Comparison of ENCODE assay signal across 12 cellular contexts in genomic region chr5:147690595-147690994, GRCh38.
A peak's percentile ranks its signal among the peaks of the same experiment; 100 is the strongest.
DNase-seq lines count a peak whose midpoint lies in the region; ATAC-seq and TF ChIP-seq lines count a peak whose summit lies in the region.
"Had no signal": no experiment of that assay in that cellular context is flagged by ENCODE, and none has a peak within 500 bp of the region (broad histone marks: within the 10 kb centered on the region; RNA-seq: fewer than 3 reads in every experiment).

No MANE protein-coding gene starts in this region.

- no peak for DNase-seq in left ventricle myocardium inferior
- DNase-seq in left cardiac atrium = no peak
- DNase-seq in PC-3 = peak; percentile 90
- DNase-seq in iPS DF 4.7 (ENCODE audit: extremely low read depth, low spot score) = peak; percentile 22
- no peak for DNase-seq in activated effector memory CD4-positive, alpha-beta T cell treated with anti-CD3 and anti-CD28 coated beads, Interleukin-2, amount 50 U/mL, for 16 hours
- DNase-seq in left lung = no peak
- DNase-seq in OCI-M1 (lab: John Stamatoyannopoulos, UW) = no peak
- DNase-seq: AML-193, NCI-H345, thyroid gland had no signal

- POLR2A ChIA-PET in PC-3 (lab: Charles Lee; ENCODE audit: unreplicated experiment) = no interaction called here

- H3K36me3 ChIP-seq in left ventricle myocardium inferior (no peaks in the 10 kb centered on the region), PC-3 (ENCODE audit: low read depth, low read length) (no peaks in the 10 kb centered on the region), left lung (no peaks in the 10 kb centered on the region)
- H3K36me3 ChIP-seq: thyroid gland had no signal

- intact Hi-C loops in left ventricle myocardium inferior (cut with micrococcal nuclease) (no loop called here), left cardiac atrium (cut with DNase I) (no loop called here), PC-3 (cut with micrococcal nuclease) (loop anchor here (5.0 kb wide), 1 partner anchor 63 kb away; no protein-coding TSS in a partner anchor), left lung (cut with DNase I) (no loop called here)

- H3K27me3 ChIP-seq in left ventricle myocardium inferior (ENCODE audit: low read depth) = no peaks in the 10 kb centered on the region
- H3K27me3 ChIP-seq in PC-3 (ENCODE audit: low read length) = no peaks in the 10 kb centered on the region
- no peaks in the 10 kb centered on the region for H3K27me3 ChIP-seq in left lung
- H3K27me3 ChIP-seq: thyroid gland had no signal

- H3K9me3 ChIP-seq in left ventricle myocardium inferior (replicated peaks) (no peaks in the 10 kb centered on the region), PC-3 (ENCODE audit: low read length) (no peaks in the 10 kb centered on the region), left lung (no peaks in the 10 kb centered on the region)
- H3K9me3 ChIP-seq: thyroid gland had no signal

- H2AFZ ChIP-seq in PC-3 (ENCODE audit: low read length) = no peak overlapping the region

- no peak for ATAC-seq in left cardiac atrium
- ATAC-seq in PC-3 = peak; percentile 74
- ATAC-seq in HG02798 (IDR thresholded peaks at IDR 0.05; ENCODE audit: poor library complexity, unreplicated experiment) = no peak
- ATAC-seq in left lung = no peak

- no peaks in the 10 kb centered on the region for H4K20me1 ChIP-seq in PC-3 (ENCODE audit: low read length)

- H3K79me2 ChIP-seq in PC-3 (ENCODE audit: low read length) = no peaks in the 10 kb centered on the region

- BruUV-seq in PC-3 (replicated peaks; lab: Mats Ljungman, UMichigan) = no TSS peak

- H3K4me2 ChIP-seq in PC-3 (ENCODE audit: low read length) = no peak overlapping the region

- no peaks in the 10 kb centered on the region for H3F3A ChIP-seq in PC-3 (ENCODE audit: low read length, unreplicated experiment)

- CTCF ChIA-PET in PC-3 (lab: Charles Lee) = interaction anchor here (0.5 to 1.0 kb wide), 9 partner anchors 42 to 154 kb away, joined by 3 to 14 read pairs (median 4); partner anchors contain the start of gene JAKMIP2

- H3K9ac ChIP-seq in PC-3 (ENCODE audit: low read length) = no peak overlapping the region

- no peak overlapping the region for H3K27ac ChIP-seq in left ventricle myocardium inferior (replicated peaks)
- H3K27ac ChIP-seq in PC-3 (ENCODE audit: low read length) = no peak overlapping the region
- H3K27ac ChIP-seq in left lung = no peak overlapping the region
- H3K27ac ChIP-seq: thyroid gland had no signal

- peaks cover 16% of the 10 kb centered on the region for H3K4me1 ChIP-seq in left ventricle myocardium inferior
- H3K4me1 ChIP-seq in PC-3 (ENCODE audit: insufficient read depth, low read length) = peaks cover 17% of the 10 kb centered on the region
- H3K4me1 ChIP-seq in left lung = no peaks in the 10 kb centered on the region
- H3K4me1 ChIP-seq: thyroid gland had no signal

- H3K9me2 ChIP-seq in PC-3 (replicated peaks; ENCODE audit: low read length) = no peaks in the 10 kb centered on the region

- TF ChIP-seq CTCF in left ventricle myocardium inferior (IDR thresholded peaks at IDR 0.05; ENCODE audit: borderline replicate concordance) (peak; percentile 25), PC-3 (conservative IDR thresholded peaks at IDR 0.05; ENCODE audit: low read depth, low read length) (peak; percentile 83), left lung (IDR thresholded peaks at IDR 0.05) (no peak)

- H3K4me3 ChIP-seq in left ventricle myocardium inferior (no peak overlapping the region), PC-3 (ENCODE audit: low read length) (no peak overlapping the region), left lung (no peak overlapping the region)
- H3K4me3 ChIP-seq: lung, thyroid gland had no signal

Comparison
In these comparisons a context has a peak if more than half of its experiments do, and no peak if none do; other contexts are left out.
1. DNase-seq: peak in PC-3 (single experiment) and iPS DF 4.7 (single experiment); none in left ventricle myocardium inferior (single experiment), left cardiac atrium (single experiment), activated effector memory CD4-positive, alpha-beta T cell treated with anti-CD3 and anti-CD28 coated beads, Interleukin-2, amount 50 U/mL, for 16 hours (single experiment), left lung (0 of 2) and OCI-M1 (single experiment).
2. CTCF ChIP-seq: peak in left ventricle myocardium inferior (single experiment) and PC-3 (single experiment); none in left lung (0 of 2).